ENCODE assay signal across 20 cellular contexts in the genomic region with DNA sequence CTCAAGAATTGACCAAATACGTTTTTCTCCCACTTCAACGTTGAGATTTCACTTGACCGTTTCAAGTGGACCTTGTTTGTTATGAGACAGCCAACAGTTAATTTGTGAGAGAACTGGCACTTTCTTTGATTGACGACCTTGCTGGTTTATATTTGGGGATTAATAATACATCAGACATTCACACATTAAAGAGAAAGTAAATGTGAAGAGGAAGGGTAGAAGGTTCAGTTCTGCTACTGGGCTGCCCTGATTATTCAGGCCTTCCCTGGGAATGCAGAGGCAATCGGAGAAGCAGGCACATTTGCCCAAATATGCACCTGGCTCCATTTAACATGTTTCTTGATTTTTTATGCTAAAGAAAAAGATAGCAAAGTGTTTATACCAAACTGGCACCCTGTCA.
"Had no signal": no experiment of that assay in that cellular context is flagged by ENCODE, and none has a peak within 500 bp of the region (broad histone marks: within the 10 kb centered on the region; RNA-seq: fewer than 3 reads in every experiment).

No MANE protein-coding gene starts in this region.

- H3K36me3 Mint-ChIP-seq: naive B cell; stimulated activated memory B cell treated with anti-CD40 and anti-IgM and Interleukin-4, amounts not matched to agents 10 μg/mL and 1 μg/mL and 100 μg/mL, for 72 hours had no signal

- H3K27ac Mint-ChIP-seq: naive B cell; nephron; stimulated activated memory B cell treated with anti-CD40 and anti-IgM and Interleukin-4, amounts not matched to agents 10 μg/mL and 1 μg/mL and 100 μg/mL, for 72 hours; stimulated activated naive CD8-positive, alpha-beta T cell treated with anti-CD3 and anti-CD28 coated beads, Interleukin-15, Interleukin-2, amounts not matched to agents 100 ng/mL and 50 ng/mL, for 24 hours had no signal

- H3K4me3 ChIP-seq: heart left ventricle, prostate gland, spleen, tibial artery, upper lobe of left lung, vagina had no signal

- H3K27me3 ChIP-seq: heart left ventricle, tibial artery, upper lobe of left lung, vagina had no signal

- H3K27ac ChIP-seq: heart left ventricle, parathyroid adenoma, prostate gland, spleen, tibial artery, upper lobe of left lung, vagina had no signal

- DNase-seq: dermis blood vessel endothelial cell; effector CD4-positive, alpha-beta T cell; heart left ventricle; hippocampal formation; left colon; mesendoderm; naive B cell; spleen; stimulated activated CD4-positive, alpha-beta T cell treated with anti-CD3 and anti-CD28 coated beads, Interleukin-15, amount 100 ng/mL, for 24 hours; stimulated activated CD4-positive, alpha-beta T cell treated with anti-CD3 and anti-CD28 coated beads, Interleukin-1b, Interleukin-23, amount 100 ng/mL, for 48 hours; stimulated activated CD4-positive, alpha-beta T cell treated with anti-CD3 and anti-CD28 coated beads, Interleukin-4, amount 100 ng/mL, for 24 hours; tibial artery; upper lobe of left lung had no signal

- H3K9ac ChIP-seq: parathyroid adenoma had no signal

- H3K36me3 ChIP-seq: heart left ventricle, prostate gland, spleen, tibial artery, upper lobe of left lung, vagina had no signal

- H3K4me1 Mint-ChIP-seq: naive B cell; nephron; stimulated activated memory B cell treated with anti-CD40 and anti-IgM and Interleukin-4, amounts not matched to agents 10 μg/mL and 1 μg/mL and 100 μg/mL, for 72 hours had no signal

- ATAC-seq: heart left ventricle; left colon; sciatic nerve; stimulated activated memory B cell treated with anti-CD40 and anti-IgM and Interleukin-4, amounts not matched to agents 10 μg/mL and 1 μg/mL and 100 μg/mL, for 72 hours had no signal

- H3K27me3 Mint-ChIP-seq: stimulated activated memory B cell treated with anti-CD40 and anti-IgM and Interleukin-4, amounts not matched to agents 10 μg/mL and 1 μg/mL and 100 μg/mL, for 72 hours had no signal

- H3K4me1 ChIP-seq: heart left ventricle, parathyroid adenoma, prostate gland, spleen, tibial artery, vagina had no signal

- H2AFZ ChIP-seq: parathyroid adenoma had no signal

- H3K9me3 Mint-ChIP-seq: naive B cell; nephron; stimulated activated memory B cell treated with anti-CD40 and anti-IgM and Interleukin-4, amounts not matched to agents 10 μg/mL and 1 μg/mL and 100 μg/mL, for 72 hours; stimulated activated naive CD8-positive, alpha-beta T cell treated with anti-CD3 and anti-CD28 coated beads, Interleukin-15, Interleukin-2, amounts not matched to agents 100 ng/mL and 50 ng/mL, for 24 hours had no signal

- H3K9me3 ChIP-seq: heart left ventricle, prostate gland, spleen, tibial artery, upper lobe of left lung, vagina had no signal

- H3K4me3 Mint-ChIP-seq: naive B cell; nephron; stimulated activated memory B cell treated with anti-CD40 and anti-IgM and Interleukin-4, amounts not matched to agents 10 μg/mL and 1 μg/mL and 100 μg/mL, for 72 hours; stimulated activated naive CD8-positive, alpha-beta T cell treated with anti-CD3 and anti-CD28 coated beads, Interleukin-15, Interleukin-2, amounts not matched to agents 100 ng/mL and 50 ng/mL, for 24 hours had no signal
